ENCODE assay signal across 9 cellular contexts in the genomic region with DNA sequence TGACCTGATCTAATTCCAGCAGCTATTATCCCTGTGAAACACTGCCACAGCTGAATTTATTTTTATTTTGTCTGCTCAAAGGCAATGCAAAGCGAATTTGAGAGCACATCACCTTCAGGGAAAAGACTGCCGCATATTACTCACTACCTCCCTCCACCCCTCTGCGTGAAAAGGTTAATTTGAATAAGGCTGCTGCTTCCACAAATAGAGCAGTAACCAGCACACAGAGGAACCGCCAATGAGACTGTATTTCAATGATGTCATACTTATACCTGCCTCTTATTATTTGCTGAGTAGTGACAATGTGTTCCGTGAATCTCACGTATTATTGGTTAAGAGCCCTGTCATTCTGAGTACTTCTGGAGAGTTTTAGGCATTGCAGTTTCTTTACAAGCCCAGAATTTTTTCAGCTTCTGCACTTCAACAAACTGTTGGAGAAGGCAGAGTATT.
DNase-seq lines count a peak whose midpoint lies in the region; ATAC-seq and TF ChIP-seq lines count a peak whose summit lies in the region.
"Had no signal": no experiment of that assay in that cellular context is flagged by ENCODE, and none has a peak within 500 bp of the region (broad histone marks: within the 10 kb centered on the region; RNA-seq: fewer than 3 reads in every experiment).

No MANE protein-coding gene starts in this region.

- 8% methylated on average over 6 of the region's 6 CpGs for WGBS in prostate gland

- no peaks in the 10 kb centered on the region for H3K27me3 Mint-ChIP-seq in activated naive CD4-positive, alpha-beta T cell treated with anti-CD3 and anti-CD28 coated beads, Interleukin-2, amount 50 U/mL, for 24 hours

- TF ChIP-seq CTCF in BE2C (IDR thresholded peaks at IDR 0.05; ENCODE audit: low read depth, low read length): peak; percentile 9; the same call in 1 of the 2 replicates
- TF ChIP-seq CTCF in prostate gland (IDR thresholded peaks at IDR 0.05): no peak

- H3K9me3 ChIP-seq in BE2C (no peaks in the 10 kb centered on the region), prostate gland (no peaks in the 10 kb centered on the region)

- H3K27me3 ChIP-seq in BE2C: no peaks in the 10 kb centered on the region
- H3K27me3 ChIP-seq in prostate gland (replicated peaks; ENCODE audit: insufficient read depth): no peaks in the 10 kb centered on the region

- H3K36me3 ChIP-seq in BE2C: no peaks in the 10 kb centered on the region
- H3K36me3 ChIP-seq in prostate gland: no peaks in the 10 kb centered on the region

- H3K4me3 ChIP-seq in BE2C (ENCODE audit: low read depth, low read length) (peak overlapping the region; percentile 50), prostate gland (no peak overlapping the region)

- DNase-seq in BE2C (peak; percentile 63), NCI-H526 (lab: John Stamatoyannopoulos, UW) (peak; percentile 97 to 99), Right ventricle myocardium superior (no peak), prostate gland (ENCODE audit: low spot score) (peak; percentile 38), GOT3 (lab: John Stamatoyannopoulos, UW) (no peak)

- no peak overlapping the region for H3K27ac ChIP-seq in prostate gland
- H3K27ac ChIP-seq: HL-60 had no signal

- H3K4me1 Mint-ChIP-seq in activated naive CD4-positive, alpha-beta T cell treated with anti-CD3 and anti-CD28 coated beads, Interleukin-2, amount 50 U/mL, for 24 hours: peaks cover 72% of the 10 kb centered on the region

- TF ChIP-seq POLR2A in prostate gland (IDR thresholded peaks at IDR 0.05): peak; percentile 15

- peaks cover 4% of the 10 kb centered on the region for H3K36me3 Mint-ChIP-seq in activated naive CD4-positive, alpha-beta T cell treated with anti-CD3 and anti-CD28 coated beads, Interleukin-2, amount 50 U/mL, for 24 hours

- H3K9me3 Mint-ChIP-seq in activated naive CD4-positive, alpha-beta T cell treated with anti-CD3 and anti-CD28 coated beads, Interleukin-2, amount 50 U/mL, for 24 hours: no peaks in the 10 kb centered on the region

- intact Hi-C loops in Right ventricle myocardium superior (cut with DNase I) (no loop called here), prostate gland (cut with DNase I) (no loop called here)

- peak overlapping the region; percentile 75 for H3K4me3 Mint-ChIP-seq in activated naive CD4-positive, alpha-beta T cell treated with anti-CD3 and anti-CD28 coated beads, Interleukin-2, amount 50 U/mL, for 24 hours

- peak overlapping the region; percentile 56 for H3K27ac Mint-ChIP-seq in activated naive CD4-positive, alpha-beta T cell treated with anti-CD3 and anti-CD28 coated beads, Interleukin-2, amount 50 U/mL, for 24 hours

- H3K4me1 ChIP-seq in BE2C: peaks cover 21% of the 10 kb centered on the region
- peaks cover 7% of the 10 kb centered on the region for H3K4me1 ChIP-seq in prostate gland (replicated peaks)

- ATAC-seq in GM19025 (IDR thresholded peaks at IDR 0.05; ENCODE audit: low read depth, unreplicated experiment) (peak; percentile 53), HG03139 (IDR thresholded peaks at IDR 0.05; ENCODE audit: unreplicated experiment) (peak; percentile 62), Right ventricle myocardium superior (ENCODE audit: poor library complexity) (peak; percentile 92)

Comparison
In these comparisons a context has a peak if more than half of its experiments do, and no peak if none do; other contexts are left out.
1. DNase-seq: peak in BE2C (single experiment), NCI-H526 (2 of 2) and prostate gland (single experiment); none in Right ventricle myocardium superior (single experiment) and GOT3 (single experiment).
2. Peak in every context shown above with its lines, with median percentiles within 50 percentile points of each other: ATAC-seq.